1 cellular context compared by ENCODE assay signal in genomic region chr1:227583354-227583753, GRCh38.
TF ChIP-seq lines count a peak whose summit lies in the region.

No MANE protein-coding gene starts in this region.

TF ChIP-seq in K562, 482 proteins besides CTCF, POLR2A, EP300 and RAD21 (continued from another document):
- TF ChIP-seq ZNF316 (IDR thresholded peaks at IDR 0.05) (peak; percentile 77), C11orf30 (IDR thresholded peaks at IDR 0.05; ENCODE audit: low read depth) (peak; percentile 61), THRAP3 (IDR thresholded peaks at IDR 0.05; ENCODE audit: borderline replicate concordance) (no peak), IRF1 (CRISPR knock-in tag; IDR thresholded peaks at IDR 0.05; ENCODE audit: borderline replicate concordance) (no peak), SMARCB1 (IDR thresholded peaks at IDR 0.05; ENCODE audit: insufficient read length, low read depth) (no peak), ATF4 (CRISPR knock-in tag; IDR thresholded peaks at IDR 0.05) (no peak), MAFK (IDR thresholded peaks at IDR 0.05; ENCODE audit: low read length) (peak; percentile 19; the same call in 1 of the 2 replicates), ZZZ3 (IDR thresholded peaks at IDR 0.05) (no peak), MAFF (IDR thresholded peaks at IDR 0.05; ENCODE audit: low read length) (peak; percentile 44), HNRNPL (IDR thresholded peaks at IDR 0.05; ENCODE audit: low read depth, low read length) (no peak), MAFG (tag; conservative IDR thresholded peaks at IDR 0.05) (0 out of 2 replicates have a peak, but pooled peaks have one; percentile 18)
- TF ChIP-seq, protein P1, sequence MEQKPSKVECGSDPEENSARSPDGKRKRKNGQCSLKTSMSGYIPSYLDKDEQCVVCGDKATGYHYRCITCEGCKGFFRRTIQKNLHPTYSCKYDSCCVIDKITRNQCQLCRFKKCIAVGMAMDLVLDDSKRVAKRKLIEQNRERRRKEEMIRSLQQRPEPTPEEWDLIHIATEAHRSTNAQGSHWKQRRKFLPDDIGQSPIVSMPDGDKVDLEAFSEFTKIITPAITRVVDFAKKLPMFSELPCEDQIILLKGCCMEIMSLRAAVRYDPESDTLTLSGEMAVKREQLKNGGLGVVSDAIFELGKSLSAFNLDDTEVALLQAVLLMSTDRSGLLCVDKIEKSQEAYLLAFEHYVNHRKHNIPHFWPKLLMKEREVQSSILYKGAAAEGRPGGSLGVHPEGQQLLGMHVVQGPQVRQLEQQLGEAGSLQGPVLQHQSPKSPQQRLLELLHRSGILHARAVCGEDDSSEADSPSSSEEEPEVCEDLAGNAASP (IDR thresholded peaks at IDR 0.05), result no peak
- TF ChIP-seq, protein P2, sequence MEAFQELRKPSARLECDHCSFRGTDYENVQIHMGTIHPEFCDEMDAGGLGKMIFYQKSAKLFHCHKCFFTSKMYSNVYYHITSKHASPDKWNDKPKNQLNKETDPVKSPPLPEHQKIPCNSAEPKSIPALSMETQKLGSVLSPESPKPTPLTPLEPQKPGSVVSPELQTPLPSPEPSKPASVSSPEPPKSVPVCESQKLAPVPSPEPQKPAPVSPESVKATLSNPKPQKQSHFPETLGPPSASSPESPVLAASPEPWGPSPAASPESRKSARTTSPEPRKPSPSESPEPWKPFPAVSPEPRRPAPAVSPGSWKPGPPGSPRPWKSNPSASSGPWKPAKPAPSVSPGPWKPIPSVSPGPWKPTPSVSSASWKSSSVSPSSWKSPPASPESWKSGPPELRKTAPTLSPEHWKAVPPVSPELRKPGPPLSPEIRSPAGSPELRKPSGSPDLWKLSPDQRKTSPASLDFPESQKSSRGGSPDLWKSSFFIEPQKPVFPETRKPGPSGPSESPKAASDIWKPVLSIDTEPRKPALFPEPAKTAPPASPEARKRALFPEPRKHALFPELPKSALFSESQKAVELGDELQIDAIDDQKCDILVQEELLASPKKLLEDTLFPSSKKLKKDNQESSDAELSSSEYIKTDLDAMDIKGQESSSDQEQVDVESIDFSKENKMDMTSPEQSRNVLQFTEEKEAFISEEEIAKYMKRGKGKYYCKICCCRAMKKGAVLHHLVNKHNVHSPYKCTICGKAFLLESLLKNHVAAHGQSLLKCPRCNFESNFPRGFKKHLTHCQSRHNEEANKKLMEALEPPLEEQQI (IDR thresholded peaks at IDR 0.05), result no peak
- TF ChIP-seq, protein P3, sequence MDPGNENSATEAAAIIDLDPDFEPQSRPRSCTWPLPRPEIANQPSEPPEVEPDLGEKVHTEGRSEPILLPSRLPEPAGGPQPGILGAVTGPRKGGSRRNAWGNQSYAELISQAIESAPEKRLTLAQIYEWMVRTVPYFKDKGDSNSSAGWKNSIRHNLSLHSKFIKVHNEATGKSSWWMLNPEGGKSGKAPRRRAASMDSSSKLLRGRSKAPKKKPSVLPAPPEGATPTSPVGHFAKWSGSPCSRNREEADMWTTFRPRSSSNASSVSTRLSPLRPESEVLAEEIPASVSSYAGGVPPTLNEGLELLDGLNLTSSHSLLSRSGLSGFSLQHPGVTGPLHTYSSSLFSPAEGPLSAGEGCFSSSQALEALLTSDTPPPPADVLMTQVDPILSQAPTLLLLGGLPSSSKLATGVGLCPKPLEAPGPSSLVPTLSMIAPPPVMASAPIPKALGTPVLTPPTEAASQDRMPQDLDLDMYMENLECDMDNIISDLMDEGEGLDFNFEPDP (CRISPR knock-in tag; IDR thresholded peaks at IDR 0.05), result no peak
